8 cellular contexts compared by ENCODE assay signal in the genomic region with DNA sequence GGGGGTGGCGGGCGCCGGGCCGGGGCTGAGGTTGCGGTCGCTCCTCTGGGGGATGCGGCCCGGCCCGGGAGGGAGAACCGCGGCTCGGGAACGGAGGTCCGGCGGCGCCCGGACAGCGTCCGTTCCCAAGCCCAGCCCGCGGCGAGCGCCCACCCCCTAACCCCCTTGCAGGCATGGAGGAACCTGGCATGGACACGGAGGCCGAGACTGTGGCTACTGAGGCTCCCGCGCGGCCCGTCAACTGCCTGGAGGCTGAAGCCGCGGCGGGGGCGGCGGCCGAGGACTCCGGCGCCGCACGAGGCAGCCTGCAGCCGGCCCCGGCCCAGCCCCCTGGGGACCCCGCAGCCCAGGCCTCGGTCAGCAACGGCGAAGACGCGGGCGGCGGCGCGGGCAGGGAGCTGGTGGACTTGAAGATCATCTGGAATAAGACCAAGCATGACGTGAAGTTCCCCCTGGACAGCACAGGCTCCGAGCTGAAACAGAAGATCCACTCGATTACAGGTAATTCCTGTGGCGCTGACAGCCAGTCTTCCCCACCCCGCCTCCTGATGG. TPM values are rescaled to one million over a fixed set of nuclear protein-coding genes. Genes with fewer than 3 reads are reported as not detected.
DNase-seq lines count a peak whose midpoint lies in the region; ATAC-seq and TF ChIP-seq lines count a peak whose summit lies in the region.

No MANE protein-coding gene starts in this region.

- H2AK5ac ChIP-seq in IMR-90 (ENCODE audit: low read depth, low read length) = peak overlapping the region; percentile 96

- TF ChIP-seq CTCF in IMR-90 (conservative IDR thresholded peaks at IDR 0.05; ENCODE audit: low read depth, low read length) = no peak

- POLR2A ChIA-PET in IMR-90 (lab: Charles Lee; ENCODE audit: unreplicated experiment) = interaction anchor here (0.6 kb wide), 1 partner anchor 122 kb away, joined by 3 read pairs; no protein-coding TSS in a partner anchor

- H3K18ac ChIP-seq in IMR-90 (ENCODE audit: low read depth, low read length) = peak overlapping the region; percentile 11

- peaks cover 38 to 61% of the 10 kb centered on the region in 2 experiments for H3K79me1 ChIP-seq in IMR-90 (ENCODE audit: low read depth in 1 of 2, low read length in 2 of 2)

- peak overlapping the region; percentile 52 for H3K27ac ChIP-seq in IMR-90 (ENCODE audit: insufficient read depth, low read length)

- H2BK5ac ChIP-seq in IMR-90 (ENCODE audit: low read depth, low read length, poor library complexity, severe bottlenecking) = peak overlapping the region; percentile 57

- H3K9me3 ChIP-seq in IMR-90 (ENCODE audit: control insufficient read depth, insufficient read depth, low read length) = no peaks in the 10 kb centered on the region

- intact Hi-C loops in IMR-90 (cut with micrococcal nuclease) = loop anchor here (1.0 to 5.0 kb wide), 2 partner anchors 84 to 478 kb away; partner anchors contain the start of genes DCTN5 and PALB2
- intact Hi-C loops in Right ventricle myocardium superior (cut with DNase I) = loop anchor here (5.0 kb wide), 1 partner anchor 39 kb away; the partner anchor contains the start of gene NDUFAB1

- H2AFZ ChIP-seq in IMR-90 (replicated peaks; ENCODE audit: low read length, poor library complexity) = peak overlapping the region; percentile 93

- TF ChIP-seq RAD21 in IMR-90 (IDR thresholded peaks at IDR 0.05; ENCODE audit: low read length) = no peak

- in situ Hi-C loops in IMR-90 (cut with MboI; ENCODE audit: low sequenced_read_pairs) = no loop called here

- H2BK20ac ChIP-seq in IMR-90 (ENCODE audit: low read depth, low read length) = no peak overlapping the region

- no TSS peak for BruUV-seq in IMR-90 (replicated peaks; lab: Mats Ljungman, UMichigan)

- no peak overlapping the region for H2BK120ac ChIP-seq in IMR-90 (ENCODE audit: low read depth, low read length)

- no peaks in the 10 kb centered on the region for H3K4me1 ChIP-seq in IMR-90 (ENCODE audit: control insufficient read depth, insufficient read depth, low read length)

- peak overlapping the region; percentile 64 for H3K56ac ChIP-seq in IMR-90 (ENCODE audit: extremely low read depth, insufficient read depth, low read length)

- H3K4ac ChIP-seq in IMR-90 (ENCODE audit: low read depth, low read length) = peak overlapping the region; percentile 80

- H3K9me1 ChIP-seq in IMR-90 (ENCODE audit: insufficient read depth, low read length) = no peaks in the 10 kb centered on the region; the same call in none of the 2 replicates

- H4K5ac ChIP-seq in IMR-90 (ENCODE audit: low read depth, low read length) = peak overlapping the region; percentile 25

- H3K36me3 ChIP-seq in IMR-90 (ENCODE audit: control insufficient read depth, insufficient read depth, low read length) = peaks cover 31% of the 10 kb centered on the region

- peak overlapping the region; percentile 86 to 97 for H4K8ac ChIP-seq in IMR-90 (ENCODE audit: low read depth in 2 of 2, low read length in 2 of 2)

- dilution Hi-C loops in IMR-90 (cut with HindIII; ENCODE audit: low sequenced_read_pairs, unreplicated experiment) = no loop called here

- peak overlapping the region; percentile 76 for H3K23ac ChIP-seq in IMR-90 (ENCODE audit: low read depth, low read length)

- H2AK9ac ChIP-seq in IMR-90 (replicated peaks; ENCODE audit: low read depth, low read length, poor library complexity) = peak overlapping the region; percentile 99

- no CpG with 5 or more reads among the region's 56 CpGs for WGBS in IMR-90 (ENCODE audit: extremely low coverage in 2 of 2, insufficient read length in 1 of 2), 2 experiments

- H3K14ac ChIP-seq in IMR-90 (replicated peaks; ENCODE audit: low read depth, low read length) = peak overlapping the region; percentile 91

- peak overlapping the region; percentile 100 for H3K9ac ChIP-seq in IMR-90 (ENCODE audit: low read depth, low read length)

- H4K91ac ChIP-seq in IMR-90 (ENCODE audit: insufficient read depth, low read depth, low read length) = peak overlapping the region; percentile 67

- no peaks in the 10 kb centered on the region for H3K27me3 ChIP-seq in IMR-90 (ENCODE audit: control insufficient read depth, insufficient read depth, low read length)

- H4K20me1 ChIP-seq in IMR-90 (ENCODE audit: insufficient read depth, low read length) = peaks cover 11% of the 10 kb centered on the region; the same call in 1 of the 2 replicates

- ATAC-seq in IMR-90 (ENCODE audit: low read depth) = peak; percentile 31
- ATAC-seq in Right ventricle myocardium superior (ENCODE audit: poor library complexity) = peak; percentile 9

- TF ChIP-seq POLR2A in IMR-90 (IDR thresholded peaks at IDR 0.05; ENCODE audit: low read depth, low read length) = no peak

- peak overlapping the region; percentile 67 for H3K4me3 ChIP-seq in IMR-90 (ENCODE audit: insufficient read depth, low read depth, low read length)

- peak in 3 of 4 experiments; percentile 17 to 31 (median 22) for DNase-seq in activated CD4-positive, CD25-positive, alpha-beta regulatory T cell (lab: John Stamatoyannopoulos, UW)
- DNase-seq in activated CD4-positive, CD25-positive, alpha-beta regulatory T cell treated with anti-CD3 and anti-CD28 coated beads, Interleukin-2, amount 50 U/mL, for 72 hours = no peak
- DNase-seq in IMR-90 (peak; percentile 44), Right ventricle myocardium superior (peak; percentile 66), pons (ENCODE audit: low spot score) (peak; percentile 14), SK-N-DZ (ENCODE audit: low spot score) (no peak), DMS114 treated with DMSO at 0.1 percent for 48 hours (lab: John Stamatoyannopoulos, UW; ENCODE audit: unreplicated experiment) (no peak)
- DNase-seq in activated gamma-delta T cell treated with anti-CD3 and anti-CD28 coated beads, Interleukin-2, amount 50 U/mL, for 16 hours (ENCODE audit: low read depth) = peak; percentile 17

- no peak overlapping the region; the same call in 2 of the 3 replicates for H2BK15ac ChIP-seq in IMR-90 (ENCODE audit: low read depth, low read length)

- peak overlapping the region; percentile 100 for H3K4me2 ChIP-seq in IMR-90 (ENCODE audit: low read depth, low read length)

- CTCF ChIA-PET in IMR-90 (lab: Yijun Ruan, JAX) = interaction anchor here (0.5 to 0.9 kb wide), 6 partner anchors 12 to 945 kb away, joined by 3 to 7 read pairs (median 4); no protein-coding TSS in a partner anchor

TF ChIP-seq in IMR-90, 13 proteins besides CTCF, POLR2A, EP300 and RAD21:
- TF ChIP-seq FOS (IDR thresholded peaks at IDR 0.05; ENCODE audit: low read depth, low read length) (no peak), MXI1 (IDR thresholded peaks at IDR 0.05; ENCODE audit: borderline replicate concordance, low read depth, low read length) (peak; percentile 78)

RNA-seq across cellular contexts. Expression of gene UBFD1, which starts 0.3 kb away (rescaled TPM):
- total RNA-seq in IMR-90 (2012; rRNA removed) (39.3 and 48.9 TPM in 2 replicates), Right ventricle myocardium superior (47.0 TPM)
- 48.4 and 55.0 TPM in 2 replicates for polyA plus RNA-seq in IMR-90 (2012; rRNA removed)
- 29.3 and 70.8 TPM in 2 replicates for polyA plus RNA-seq in IMR-90 (2012; cell fraction: cytosol; rRNA removed)
- polyA plus RNA-seq in IMR-90 (2012; cell fraction: nucleus; rRNA removed; ENCODE audit: low replicate concordance) = 68.5 and 100.0 TPM in 2 replicates
- polyA plus RNA-seq in SK-N-DZ (2014; cell fraction: cytosol; rRNA removed) = 113 and 132 TPM in 2 replicates
- 99.1 and 107 TPM in 2 replicates for polyA plus RNA-seq in SK-N-DZ (2014; cell fraction: nucleus; rRNA removed)

RNA-seq across cellular contexts. Expression of gene EARS2, which starts 0.7 kb away (rescaled TPM):
- total RNA-seq in IMR-90 (2012; rRNA removed) = 23.3 and 28.1 TPM in 2 replicates
- 37.7 and 37.8 TPM in 2 replicates for polyA plus RNA-seq in IMR-90 (2012; rRNA removed)
- 11.8 and 19.7 TPM in 2 replicates for polyA plus RNA-seq in IMR-90 (2012; cell fraction: cytosol; rRNA removed)
- polyA plus RNA-seq in IMR-90 (2012; cell fraction: nucleus; rRNA removed; ENCODE audit: low replicate concordance) = 32.3 and 45.8 TPM in 2 replicates
- total RNA-seq in Right ventricle myocardium superior = 20.5 TPM
- 31.4 and 44.9 TPM in 2 replicates for polyA plus RNA-seq in SK-N-DZ (2014; cell fraction: cytosol; rRNA removed)
- 48.8 and 57.6 TPM in 2 replicates for polyA plus RNA-seq in SK-N-DZ (2014; cell fraction: nucleus; rRNA removed)

RNA-seq across cellular contexts. Expression of gene NDUFAB1, which starts 38.3 kb away (rescaled TPM):
- total RNA-seq in IMR-90 (2012; rRNA removed) (114 and 117 TPM in 2 replicates), Right ventricle myocardium superior (585 TPM)
- 146 and 185 TPM in 2 replicates for polyA plus RNA-seq in IMR-90 (2012; rRNA removed)
- 210 and 224 TPM in 2 replicates for polyA plus RNA-seq in IMR-90 (2012; cell fraction: cytosol; rRNA removed)
- 44.0 and 64.7 TPM in 2 replicates for polyA plus RNA-seq in IMR-90 (2012; cell fraction: nucleus; rRNA removed; ENCODE audit: low replicate concordance)
- polyA plus RNA-seq in SK-N-DZ (2014; cell fraction: cytosol; rRNA removed) = 379 and 396 TPM in 2 replicates
- 185 and 260 TPM in 2 replicates for polyA plus RNA-seq in SK-N-DZ (2014; cell fraction: nucleus; rRNA removed)

RNA-seq across cellular contexts. Expression of gene GGA2, which starts 47.6 kb away (rescaled TPM):
- total RNA-seq in IMR-90 (2012; rRNA removed) = 16.5 and 23.9 TPM in 2 replicates
- 24.6 and 30.1 TPM in 2 replicates for polyA plus RNA-seq in IMR-90 (2012; rRNA removed)
- 10.5 and 11.2 TPM in 2 replicates for polyA plus RNA-seq in IMR-90 (2012; cell fraction: cytosol; rRNA removed)
- polyA plus RNA-seq in IMR-90 (2012; cell fraction: nucleus; rRNA removed; ENCODE audit: low replicate concordance) = 35.3 and 69.6 TPM in 2 replicates
- total RNA-seq in Right ventricle myocardium superior = 50.3 TPM
- 57.7 and 67.8 TPM in 2 replicates for polyA plus RNA-seq in SK-N-DZ (2014; cell fraction: cytosol; rRNA removed)
- polyA plus RNA-seq in SK-N-DZ (2014; cell fraction: nucleus; rRNA removed) = 104 and 144 TPM in 2 replicates

Comparison
In these comparisons a context has a peak if more than half of its experiments do, and no peak if none do; other contexts are left out.
1. DNase-seq: peak in activated CD4-positive, CD25-positive, alpha-beta regulatory T cell (3 of 4), IMR-90 (single experiment), activated gamma-delta T cell treated with anti-CD3 and anti-CD28 coated beads, Interleukin-2, amount 50 U/mL, for 16 hours (single experiment), Right ventricle myocardium superior (single experiment) and pons (single experiment); none in activated CD4-positive, CD25-positive, alpha-beta regulatory T cell treated with anti-CD3 and anti-CD28 coated beads, Interleukin-2, amount 50 U/mL, for 72 hours (single experiment), SK-N-DZ (single experiment) and DMS114 treated with DMSO at 0.1 percent for 48 hours (single experiment).